In genomic region chr20:17971571-17972013, GRCh38 we compare ENCODE assay signal across 8 cellular contexts. TPM values are rescaled to one million over a fixed set of nuclear protein-coding genes. Genes with fewer than 3 reads are reported as not detected.
A peak's percentile ranks its signal among the peaks of the same experiment; 100 is the strongest.
DNase-seq lines count a peak whose midpoint lies in the region; TF ChIP-seq lines count a peak whose summit lies in the region.

No MANE protein-coding gene starts in this region.

- no peaks in the 10 kb centered on the region for H3K4me1 ChIP-seq in BE2C
- H3K4me1 ChIP-seq in HUES48 (ENCODE audit: control insufficient read depth, insufficient read depth, low read length): peaks cover 24% of the 10 kb centered on the region
- H3K4me1 ChIP-seq in ovary (ENCODE audit: insufficient read depth): peaks cover 8% of the 10 kb centered on the region

- DNase-seq in BE2C: no peak
- no peak for DNase-seq in MCF 10A (ENCODE audit: unreplicated experiment)
- DNase-seq in lung microvascular endothelial cell (ENCODE audit: low read depth in 2 of 2): peak; percentile 71 to 81
- DNase-seq in ovary: no peak
- DNase-seq in stimulated activated CD4-positive, alpha-beta T cell treated with anti-CD3 and anti-CD28 coated beads, Interleukin-12 subunit alpha, Interleukin-12 subunit beta, amount 100 ng/mL, for 4 hours: no peak
- no peak for DNase-seq in T1000 (lab: John Stamatoyannopoulos, UW)
- DNase-seq in NCI-H774 (lab: John Stamatoyannopoulos, UW): no peak

- TF ChIP-seq POLR2A in ovary (IDR thresholded peaks at IDR 0.05): no peak

- H3K9me3 Mint-ChIP-seq in MCF 10A (ENCODE audit: unreplicated experiment): no peaks in the 10 kb centered on the region

- no peaks in the 10 kb centered on the region for H3K27me3 ChIP-seq in BE2C
- H3K27me3 ChIP-seq in HUES48 (ENCODE audit: control insufficient read depth, insufficient read depth, low read length): no peaks in the 10 kb centered on the region
- no peaks in the 10 kb centered on the region for H3K27me3 ChIP-seq in ovary

- H3K9me3 ChIP-seq in BE2C (no peaks in the 10 kb centered on the region), HUES48 (ENCODE audit: control insufficient read depth, insufficient read depth, low read length) (no peaks in the 10 kb centered on the region), ovary (no peaks in the 10 kb centered on the region)

- peaks cover 26% of the 10 kb centered on the region for H3K36me3 ChIP-seq in BE2C
- peaks cover 55% of the 10 kb centered on the region for H3K36me3 ChIP-seq in HUES48 (ENCODE audit: control insufficient read depth, insufficient read depth, low read length)
- H3K36me3 ChIP-seq in ovary: no peaks in the 10 kb centered on the region

- CTCF ChIA-PET in MCF 10A (lab: Yijun Ruan, JAX): interaction anchor here (0.6 to 5.6 kb wide), 10 partner anchors 9 to 466 kb away, joined by 3 to 68 read pairs (median 3); partner anchors contain the start of gene RRBP1

- 59 to 73% (median 72%) methylated on average over 7 of the region's 7 CpGs for WGBS in ovary, 3 donors

- H3K27me3 Mint-ChIP-seq in MCF 10A (ENCODE audit: insufficient read depth, unreplicated experiment): no peaks in the 10 kb centered on the region

- intact Hi-C loops in MCF 10A (cut with micrococcal nuclease): no loop called here
- intact Hi-C loops in ovary (cut with DNase I): no loop called here

- no TSS peak for BruUV-seq in MCF 10A (replicated peaks; lab: Mats Ljungman, UMichigan)

- TF ChIP-seq CTCF in BE2C (IDR thresholded peaks at IDR 0.05; ENCODE audit: low read depth, low read length) (no peak), MCF 10A (IDR thresholded peaks at IDR 0.05; ENCODE audit: unreplicated experiment) (no peak), ovary (IDR thresholded peaks at IDR 0.05) (no peak)

- peak overlapping the region; percentile 98 for H3K27ac Mint-ChIP-seq in MCF 10A (ENCODE audit: low read depth, unreplicated experiment)

- H3K36me3 Mint-ChIP-seq in MCF 10A (ENCODE audit: insufficient read depth, unreplicated experiment): peaks cover 31% of the 10 kb centered on the region

- TF ChIP-seq EP300 in ovary (IDR thresholded peaks at IDR 0.05): no peak

- H3K27ac ChIP-seq in HUES48 (ENCODE audit: low read depth, low read length) (peak overlapping the region; percentile 47), ovary (no peak overlapping the region)

- H3K4me3 ChIP-seq in BE2C (ENCODE audit: low read depth, low read length) (peak overlapping the region; percentile 84), HUES48 (ENCODE audit: low read depth, low read length) (peak overlapping the region; percentile 79), ovary (no peak overlapping the region)

- peak overlapping the region; percentile 99; the same call in 1 of the 2 replicates for H3K9ac ChIP-seq in HUES48 (ENCODE audit: low read depth, low read length)

- H3K4me3 Mint-ChIP-seq in MCF 10A (ENCODE audit: unreplicated experiment): peak overlapping the region; percentile 95

- POLR2A ChIA-PET in MCF 10A (lab: Yijun Ruan, JAX): interaction anchor here (0.9 to 10.7 kb wide), 17 partner anchors 9 to 536 kb away, joined by 3 to 167 read pairs (median 12); partner anchors contain the start of genes DSTN, KAT14, PET117 and RRBP1

- peaks cover 17% of the 10 kb centered on the region for H3K4me1 Mint-ChIP-seq in MCF 10A (ENCODE audit: insufficient read depth, unreplicated experiment)

RNA-seq across cellular contexts. Expression of gene MGME1, which starts 2.8 kb away (rescaled TPM):
- polyA plus RNA-seq in BE2C (2012; ENCODE audit: insufficient read depth, insufficient read length, low read depth): 22.4 TPM
- total RNA-seq in MCF 10A (2022) (18.0 and 24.0 TPM in 2 replicates), lung microvascular endothelial cell (7.8 and 7.9 TPM in 2 replicates), ovary (10 to 100 TPM in 1 of 7 donors, 1 to 10 TPM in 6; 5.1 to 11.9 (median 8.3) TPM)
- 10 to 100 TPM in 1 of 2 donors, 1 to 10 TPM in 1; 7.8 to 11.5 TPM for polyA plus RNA-seq in ovary

RNA-seq across cellular contexts. Expression of gene SNX5, which starts 3.0 kb away (rescaled TPM):
- 68.1 TPM for polyA plus RNA-seq in BE2C (2012; ENCODE audit: insufficient read depth, insufficient read length, low read depth)
- total RNA-seq in MCF 10A (2022) (108 and 170 TPM in 2 replicates), lung microvascular endothelial cell (40.9 and 54.3 TPM in 2 replicates), ovary (100 to 1,000 TPM in 4 of 7 donors, 10 to 100 TPM in 3; 74.2 to 138 (median 101) TPM)
- 100 to 1,000 TPM in 1 of 2 donors, 10 to 100 TPM in 1; 74.0 to 143 TPM for polyA plus RNA-seq in ovary

Comparison
In these comparisons a context has a peak if more than half of its experiments do, and no peak if none do; other contexts are left out.
1. DNase-seq: peak in lung microvascular endothelial cell (2 of 2); none in BE2C (single experiment), MCF 10A (single experiment), ovary (0 of 5), stimulated activated CD4-positive, alpha-beta T cell treated with anti-CD3 and anti-CD28 coated beads, Interleukin-12 subunit alpha, Interleukin-12 subunit beta, amount 100 ng/mL, for 4 hours (single experiment), T1000 (single experiment) and NCI-H774 (single experiment).